In the genomic region with DNA sequence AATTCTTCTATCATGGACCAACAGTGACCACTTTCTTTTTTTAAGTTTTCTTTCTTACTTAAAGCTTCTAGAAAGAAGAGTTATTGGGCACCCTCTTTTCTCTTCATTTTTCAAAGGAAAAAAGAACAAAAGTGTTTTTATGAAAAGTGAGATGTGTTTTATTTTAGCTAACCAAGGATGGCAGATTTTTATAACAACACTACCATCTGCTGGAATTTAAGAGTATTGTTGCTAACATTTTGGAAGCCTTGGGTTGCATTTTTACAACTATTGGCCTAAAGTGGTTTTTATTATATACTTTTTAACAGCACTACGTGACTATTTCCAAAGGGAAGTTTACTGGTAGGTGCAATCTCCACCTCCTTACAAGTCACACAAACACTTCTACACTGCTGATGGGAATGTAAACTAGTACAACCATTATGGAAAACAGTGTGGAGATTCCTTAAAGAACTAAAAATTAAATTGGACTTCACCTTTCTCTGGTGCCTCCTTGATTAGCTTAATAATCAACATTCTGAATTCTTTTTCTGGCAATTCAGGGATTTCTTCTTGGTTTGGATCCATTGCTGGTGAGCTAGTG, we compare ENCODE assay signal across 11 cellular contexts.
A peak's percentile ranks its signal among the peaks of the same experiment; 100 is the strongest.
DNase-seq lines count a peak whose midpoint lies in the region; ATAC-seq and TF ChIP-seq lines count a peak whose summit lies in the region.
"Had no signal": no experiment of that assay in that cellular context is flagged by ENCODE, and none has a peak within 500 bp of the region (broad histone marks: within the 10 kb centered on the region; RNA-seq: fewer than 3 reads in every experiment).

No MANE protein-coding gene starts in this region.

- H4K20me1 ChIP-seq in PC-9 (ENCODE audit: insufficient read depth), result no peaks in the 10 kb centered on the region

- no peaks in the 10 kb centered on the region for H3K79me2 ChIP-seq in PC-9 (ENCODE audit: low read depth)

- H3K4me2 ChIP-seq in PC-9, result no peak overlapping the region

- no peaks in the 10 kb centered on the region for H3K4me1 ChIP-seq in PC-9 (replicated peaks; ENCODE audit: insufficient read depth)
- H3K4me1 ChIP-seq in Peyer's patch, result no peaks in the 10 kb centered on the region

- BruUV-seq in PC-9 (replicated peaks; lab: Mats Ljungman, UMichigan), result no TSS peak

- POLR2A ChIA-PET in AG04450 (lab: Yijun Ruan, JAX) (no interaction called here), PC-9 (lab: Charles Lee; ENCODE audit: unreplicated experiment) (no interaction called here)

- no peak overlapping the region for H2AFZ ChIP-seq in PC-9

- H3F3A ChIP-seq in PC-9 (ENCODE audit: insufficient read depth, low read depth), result no peaks in the 10 kb centered on the region

- no peak for DNase-seq in AG04450 (ENCODE audit: low read depth, low spot score)
- no peak for DNase-seq in PC-9
- peak in 1 of 2 donors; percentile 13 for DNase-seq in foreskin fibroblast
- no peak for DNase-seq in amygdala (lab: John Stamatoyannopoulos, UW)
- no peak for DNase-seq in Peyer's patch
- DNase-seq in NCI-H1105 treated with DMSO at 0.1 percent for 48 hours (lab: John Stamatoyannopoulos, UW), result no peak
- DNase-seq: cortex of kidney; NK-92 treated with Interleukin-12 subunit alpha and Interleukin-12 subunit beta, amount 100 ng/mL, for 24 hours had no signal

- CTCF ChIA-PET in AG04450 (lab: Charles Lee), result interaction anchor here (0.6 to 1.3 kb wide), 4 partner anchors 42 to 151 kb away, joined by 3 to 4 read pairs (median 3); no protein-coding TSS in a partner anchor
- CTCF ChIA-PET in PC-9 (lab: Charles Lee), result no interaction called here

- no peaks in the 10 kb centered on the region for H3K27me3 ChIP-seq in AG04450 (ENCODE audit: control insufficient read depth, insufficient read depth, low read length)
- H3K27me3 ChIP-seq in PC-9 (ENCODE audit: insufficient read depth, low read depth), result no peaks in the 10 kb centered on the region
- H3K27me3 ChIP-seq in Peyer's patch, result no peaks in the 10 kb centered on the region

- no peak overlapping the region for H3K4me3 ChIP-seq in AG04450 (ENCODE audit: low read depth, low read length)
- no peak overlapping the region for H3K4me3 ChIP-seq in PC-9
- H3K4me3 ChIP-seq in foreskin fibroblast (ENCODE audit: low read depth in 1 of 2, low read length in 2 of 2), result no peak overlapping the region
- H3K4me3 ChIP-seq in Peyer's patch, result no peak overlapping the region
- H3K4me3 ChIP-seq: thoracic aorta had no signal

- no peaks in the 10 kb centered on the region for H3K9me2 ChIP-seq in PC-9 (ENCODE audit: insufficient read depth)

- TF ChIP-seq POLR2A in Peyer's patch (IDR thresholded peaks at IDR 0.05), result no peak

- intact Hi-C loops in PC-9 (cut with micrococcal nuclease; ENCODE audit: unreplicated experiment), result loop anchor here (10.0 kb wide), 1 partner anchor 365 kb away; no protein-coding TSS in a partner anchor

- TF ChIP-seq CTCF in AG04450 (IDR thresholded peaks at IDR 0.05; ENCODE audit: low read depth, low read length) (peak; percentile 41), PC-9 (conservative IDR thresholded peaks at IDR 0.05) (peak; percentile 63), foreskin fibroblast (IDR thresholded peaks at IDR 0.05; ENCODE audit: low read depth, low read length) (peak; percentile 22), Peyer's patch (IDR thresholded peaks at IDR 0.05) (peak in 3 of 6 experiments; percentile 26 to 29 (median 27))

- peak; percentile 64 for ATAC-seq in GM19351 (IDR thresholded peaks at IDR 0.05; ENCODE audit: unreplicated experiment)
- ATAC-seq in GM18907 (IDR thresholded peaks at IDR 0.05; ENCODE audit: unreplicated experiment), result no peak

- H3K9me3 ChIP-seq in AG04450 (ENCODE audit: control insufficient read depth, insufficient read depth, low read length) (no peaks in the 10 kb centered on the region), PC-9 (ENCODE audit: insufficient read depth, low read depth) (no peaks in the 10 kb centered on the region), Peyer's patch (no peaks in the 10 kb centered on the region)
- H3K9me3 ChIP-seq: thoracic aorta had no signal

- H3K27ac ChIP-seq in AG04450 (ENCODE audit: low read depth, low read length) (no peak overlapping the region), PC-9 (no peak overlapping the region), Peyer's patch (no peak overlapping the region)
- H3K27ac ChIP-seq: thoracic aorta had no signal

- H3K36me3 ChIP-seq in PC-9 (ENCODE audit: low read depth) (no peaks in the 10 kb centered on the region), Peyer's patch (no peaks in the 10 kb centered on the region)
- H3K36me3 ChIP-seq: thoracic aorta had no signal
